9 cellular contexts compared by ENCODE assay signal in genomic region chr12:1530592-1531159, GRCh38.
DNase-seq lines count a peak whose midpoint lies in the region; ATAC-seq, FAIRE-seq and TF ChIP-seq lines count a peak whose summit lies in the region.
"Had no signal": no experiment of that assay in that cellular context is flagged by ENCODE, and none has a peak within 500 bp of the region (broad histone marks: within the 10 kb centered on the region; RNA-seq: fewer than 3 reads in every experiment).

No MANE protein-coding gene starts in this region.

- ATAC-seq in HG02759 (IDR thresholded peaks at IDR 0.05; ENCODE audit: unreplicated experiment) (no peak), GM18505 (IDR thresholded peaks at IDR 0.05; ENCODE audit: unreplicated experiment) (no peak)
- ATAC-seq: activated CD4-positive, alpha-beta T cell treated with anti-CD3 and anti-CD28 coated beads for 36 hours had no signal

- H3K4me1 ChIP-seq in smooth muscle cell (ENCODE audit: low read depth): peaks cover 10% of the 10 kb centered on the region

- H3K79me2 ChIP-seq in smooth muscle cell (ENCODE audit: low read depth): no peaks in the 10 kb centered on the region

- peaks cover 2% of the 10 kb centered on the region for H3K36me3 Mint-ChIP-seq in activated CD4-positive, alpha-beta memory T cell treated with anti-CD3 and anti-CD28 coated beads, Interleukin-2, amount 10 ng/mL, durations not matched to agents 7 days and 5 days (ENCODE audit: low read depth)

- H3K4me3 ChIP-seq in iPS-18c (ENCODE audit: insufficient read depth, low read depth, low read length): peak overlapping the region; percentile 58
- H3K4me3 ChIP-seq in smooth muscle cell: peak overlapping the region; percentile 61

- FAIRE-seq in GM19239 (lab: Jason Lieb, UNC): no peak

- peaks cover 74% of the 10 kb centered on the region for H3K27me3 Mint-ChIP-seq in activated CD4-positive, alpha-beta memory T cell treated with anti-CD3 and anti-CD28 coated beads, Interleukin-2, amount 10 ng/mL, durations not matched to agents 7 days and 5 days

- H3F3A ChIP-seq in smooth muscle cell (ENCODE audit: low read depth): no peaks in the 10 kb centered on the region

- H3K27ac ChIP-seq in VCaP (peak overlapping the region; percentile 42; the same call in 1 of the 2 replicates), smooth muscle cell (ENCODE audit: low read depth) (no peak overlapping the region)

- peak overlapping the region; percentile 87 for H3K4me2 ChIP-seq in smooth muscle cell

- CTCF ChIA-PET in activated CD4-positive, alpha-beta memory T cell treated with anti-CD3 and anti-CD28 coated beads, Interleukin-2, amount 10 ng/mL, durations not matched to agents 7 days and 5 days (lab: Charles Lee): no interaction called here

- peaks cover 38% of the 10 kb centered on the region for H3K4me1 Mint-ChIP-seq in activated CD4-positive, alpha-beta memory T cell treated with anti-CD3 and anti-CD28 coated beads, Interleukin-2, amount 10 ng/mL, durations not matched to agents 7 days and 5 days

- no peak for TF ChIP-seq POLR2A in GM18505 (IDR thresholded peaks at IDR 0.05; ENCODE audit: borderline replicate concordance, extremely low read depth, insufficient read depth, insufficient read length)

- no peaks in the 10 kb centered on the region for H3K36me3 ChIP-seq in smooth muscle cell (ENCODE audit: low read depth)

- H4K20me1 ChIP-seq in smooth muscle cell (ENCODE audit: low read depth): peaks cover 42% of the 10 kb centered on the region

- H2AFZ ChIP-seq in smooth muscle cell (ENCODE audit: low read depth): no peak overlapping the region

- H3K9me3 ChIP-seq in iPS-18c (ENCODE audit: control insufficient read depth, insufficient read depth, low read length) (peaks cover 2% of the 10 kb centered on the region), smooth muscle cell (replicated peaks; ENCODE audit: low read depth) (no peaks in the 10 kb centered on the region)

- WGBS in smooth muscle cell (ENCODE audit: low lambda C conversion rate): 0% methylated on average over 10 of the region's 99 CpGs

- peaks cover 40% of the 10 kb centered on the region for H3K27me3 ChIP-seq in smooth muscle cell (ENCODE audit: low read depth)

- peak; percentile 44 for DNase-seq in GM19239 (ENCODE audit: insufficient read length, low spot score)
- DNase-seq in smooth muscle cell (lab: John Stamatoyannopoulos, UW; ENCODE audit: unreplicated experiment): no peak
- DNase-seq in dedifferentiated amniotic fluid mesenchymal stem cell (ENCODE audit: extremely low spot score): no peak
- DNase-seq in activated CD4-positive, alpha-beta memory T cell treated with anti-CD3 and anti-CD28 coated beads, Interleukin-2, amount 10 ng/mL, durations not matched to agents 7 days and 5 days: no peak

- POLR2A ChIA-PET in activated CD4-positive, alpha-beta memory T cell treated with anti-CD3 and anti-CD28 coated beads, Interleukin-2, amount 10 ng/mL, durations not matched to agents 7 days and 5 days (lab: Charles Lee): interaction anchor here (1.2 kb wide), 1 partner anchor 56 kb away, joined by 4 read pairs; no protein-coding TSS in a partner anchor

- no peak overlapping the region for H3K4me3 Mint-ChIP-seq in activated CD4-positive, alpha-beta memory T cell treated with anti-CD3 and anti-CD28 coated beads, Interleukin-2, amount 10 ng/mL, durations not matched to agents 7 days and 5 days

- no peak overlapping the region for H3K9ac ChIP-seq in smooth muscle cell (ENCODE audit: low read depth)

- no peak for TF ChIP-seq CTCF in VCaP (conservative IDR thresholded peaks at IDR 0.05)
- no peak for TF ChIP-seq CTCF in smooth muscle cell (IDR thresholded peaks at IDR 0.05; ENCODE audit: borderline replicate concordance, insufficient read depth, poor library complexity, severe bottlenecking)

- H3K9me3 Mint-ChIP-seq in activated CD4-positive, alpha-beta memory T cell treated with anti-CD3 and anti-CD28 coated beads, Interleukin-2, amount 10 ng/mL, durations not matched to agents 7 days and 5 days: no peaks in the 10 kb centered on the region

- no peak overlapping the region for H3K27ac Mint-ChIP-seq in activated CD4-positive, alpha-beta memory T cell treated with anti-CD3 and anti-CD28 coated beads, Interleukin-2, amount 10 ng/mL, durations not matched to agents 7 days and 5 days
- H3K27ac Mint-ChIP-seq: activated CD4-positive, alpha-beta T cell treated with anti-CD3 and anti-CD28 coated beads for 36 hours had no signal
